In the genomic region with DNA sequence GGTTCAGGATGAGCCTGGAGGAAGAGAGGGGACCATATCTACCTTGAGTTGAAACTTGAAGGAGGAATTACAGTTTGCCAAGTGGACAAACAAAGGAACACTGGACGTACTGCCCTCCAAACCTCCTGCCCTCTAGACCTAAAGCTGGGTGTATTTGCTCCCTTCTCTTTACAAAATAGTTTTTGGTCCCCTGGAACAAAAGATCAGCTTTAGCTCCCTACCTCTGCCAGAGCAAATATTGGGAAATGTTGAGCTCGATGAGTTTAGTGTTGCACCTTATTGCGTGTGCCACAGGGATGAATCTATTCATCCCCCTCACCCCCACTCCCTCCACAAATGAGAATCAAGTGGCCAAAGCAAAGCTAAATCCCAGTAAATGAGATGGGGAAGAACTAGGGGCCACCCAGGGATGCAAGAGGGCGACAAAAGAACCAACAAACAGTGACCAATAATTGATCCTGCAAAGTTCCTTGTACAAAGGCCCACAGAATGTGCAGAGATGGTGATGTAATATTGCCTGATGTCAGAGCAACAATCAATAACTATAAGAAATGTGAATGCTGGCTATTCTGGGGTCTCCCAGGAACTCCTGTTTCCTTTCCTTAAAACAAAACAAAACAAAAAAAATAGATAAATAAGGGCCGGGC, we compare ENCODE assay signal across 30 cellular contexts. TPM values are rescaled to one million over a fixed set of nuclear protein-coding genes. Genes with fewer than 3 reads are reported as not detected.
"Had no signal": no experiment of that assay in that cellular context is flagged by ENCODE, and none has a peak within 500 bp of the region (broad histone marks: within the 10 kb centered on the region; RNA-seq: fewer than 3 reads in every experiment).

No MANE protein-coding gene starts in this region.

- DNase-seq: activated CD4-positive, alpha-beta memory T cell treated with anti-CD3 and anti-CD28 coated beads, Interleukin-2, amount 10 ng/mL, durations not matched to agents 7 days and 5 days; activated CD4-positive, alpha-beta T cell treated with anti-CD3 and anti-CD28 coated beads for 36 hours; activated CD4-positive, alpha-beta T cell treated with anti-CD3 and anti-CD28 coated beads, Interleukin-2, amount 50 U/mL, for 1 hour; activated gamma-delta T cell; activated naive CD4-positive, alpha-beta T cell treated with anti-CD3 and anti-CD28 coated beads for 36 hours; activated T-cell treated with anti-CD3 and anti-CD28 coated beads for 4 hours; activated T-cell treated with anti-CD3 and anti-CD28 coated beads, Interleukin-2, amount 50 U/mL, for 48 hours; caudate nucleus; MM.1S; NCI-H146; NCI-H187 treated with DMSO at 0.1 percent for 48 hours; NCI-H2081 treated with DMSO at 0.1 percent for 48 hours; NCI-H2171; NCI-H2227 treated with DMSO at 0.1 percent for 48 hours; NCI-H446 treated with DMSO at 0.1 percent for 48 hours; NCI-H524 treated with DMSO at 0.1 percent for 48 hours; NCI-H774; NK-92 treated with Interleukin-12 subunit alpha and Interleukin-12 subunit beta, amount 100 ng/mL, for 24 hours; Peyer's patch; Right ventricle myocardium superior; SJCRH30; SK-N-SH; T-helper 1 cell had no signal

- H3K36me3 Mint-ChIP-seq: activated naive CD8-positive, alpha-beta T cell had no signal

- H3K9me3 ChIP-seq: Peyer's patch, SJCRH30, SK-N-SH had no signal

- H3K4me3 ChIP-seq: Peyer's patch, SJCRH30 had no signal

- H3K9me3 Mint-ChIP-seq: activated CD4-positive, alpha-beta memory T cell treated with anti-CD3 and anti-CD28 coated beads, Interleukin-2, amount 10 ng/mL, durations not matched to agents 7 days and 5 days; activated naive CD4-positive, alpha-beta T cell treated with anti-CD3 and anti-CD28 coated beads for 36 hours; activated T-helper 17 cell treated with anti-CD3 and anti-CD28 coated beads, Interleukin-2, amount 50 U/mL, for 72 hours had no signal

- H3K4me1 Mint-ChIP-seq: activated CD4-positive, alpha-beta memory T cell treated with anti-CD3 and anti-CD28 coated beads, Interleukin-2, amount 10 ng/mL, durations not matched to agents 7 days and 5 days; activated CD4-positive, alpha-beta T cell treated with anti-CD3 and anti-CD28 coated beads for 36 hours; activated T-helper 17 cell treated with anti-CD3 and anti-CD28 coated beads, Interleukin-2, amount 50 U/mL, for 72 hours had no signal

- H3K27ac ChIP-seq: KMS-11, Peyer's patch, RWPE1, SJCRH30, VCaP had no signal

- H3K4me3 Mint-ChIP-seq: activated CD4-positive, alpha-beta memory T cell treated with anti-CD3 and anti-CD28 coated beads, Interleukin-2, amount 10 ng/mL, durations not matched to agents 7 days and 5 days; activated CD4-positive, alpha-beta T cell treated with anti-CD3 and anti-CD28 coated beads for 36 hours; activated naive CD4-positive, alpha-beta T cell treated with anti-CD3 and anti-CD28 coated beads for 36 hours; activated naive CD8-positive, alpha-beta T cell; activated T-helper 17 cell treated with anti-CD3 and anti-CD28 coated beads, Interleukin-2, amount 50 U/mL, for 72 hours had no signal

- H3K4me2 ChIP-seq: KMS-11, SK-N-SH had no signal

- H3K27me3 ChIP-seq: Peyer's patch, SJCRH30 had no signal

- H3K4me1 ChIP-seq: Peyer's patch, SJCRH30 had no signal

- H3K36me3 ChIP-seq: Peyer's patch, SJCRH30 had no signal

- ATAC-seq: activated CD4-positive, alpha-beta T cell treated with anti-CD3 and anti-CD28 coated beads for 36 hours; activated T-helper 17 cell treated with anti-CD3 and anti-CD28 coated beads, Interleukin-2, amount 50 U/mL, for 72 hours had no signal

- H3K9me2 ChIP-seq: SK-N-SH had no signal

- H3K27ac Mint-ChIP-seq: activated CD4-positive, alpha-beta memory T cell treated with anti-CD3 and anti-CD28 coated beads, Interleukin-2, amount 10 ng/mL, durations not matched to agents 7 days and 5 days; activated CD4-positive, alpha-beta T cell treated with anti-CD3 and anti-CD28 coated beads for 36 hours; activated naive CD4-positive, alpha-beta T cell treated with anti-CD3 and anti-CD28 coated beads for 36 hours; activated naive CD8-positive, alpha-beta T cell; activated T-helper 17 cell treated with anti-CD3 and anti-CD28 coated beads, Interleukin-2, amount 50 U/mL, for 72 hours had no signal

RNA-seq across cellular contexts. Expression of gene TAT, which starts 17.2 kb away (rescaled TPM):
- total RNA-seq: activated CD4-positive, alpha-beta memory T cell treated with anti-CD3 and anti-CD28 coated beads, Interleukin-2, amount 10 ng/mL, durations not matched to agents 7 days and 5 days; activated CD4-positive, alpha-beta T cell treated with anti-CD3 and anti-CD28 coated beads for 36 hours; activated CD8-positive, alpha-beta memory T cell treated with anti-CD3 and anti-CD28 coated beads for 36 hours; activated naive CD4-positive, alpha-beta T cell treated with anti-CD3 and anti-CD28 coated beads for 36 hours; activated T-helper 17 cell treated with anti-CD3 and anti-CD28 coated beads, Interleukin-2, amount 50 U/mL, for 72 hours; SJCRH30; T-helper 2 cell treated with Interferon-gamma antibody and Interleukin-4, amounts not matched to agents 100 ng/mL and 5 ng/mL, for 36 hours had no signal
- polyA plus RNA-seq: SK-N-SH had no signal

RNA-seq across cellular contexts. Expression of gene MARVELD3, which starts 31.9 kb away (rescaled TPM):
- total RNA-seq: activated CD4-positive, alpha-beta T cell treated with anti-CD3 and anti-CD28 coated beads for 36 hours; activated CD8-positive, alpha-beta memory T cell treated with anti-CD3 and anti-CD28 coated beads for 36 hours; activated naive CD4-positive, alpha-beta T cell treated with anti-CD3 and anti-CD28 coated beads for 36 hours; activated T-helper 17 cell treated with anti-CD3 and anti-CD28 coated beads, Interleukin-2, amount 50 U/mL, for 72 hours; Right ventricle myocardium superior; T-helper 2 cell treated with Interferon-gamma antibody and Interleukin-4, amounts not matched to agents 100 ng/mL and 5 ng/mL, for 36 hours had no signal
- polyA plus RNA-seq: SK-N-SH had no signal
